Comparison of ENCODE assay signal across 2 cellular contexts in genomic region chr5:174083041-174083827, GRCh38.
TF ChIP-seq lines count a peak whose summit lies in the region.

No MANE protein-coding gene starts in this region.

TF ChIP-seq in SK-N-SH, 30 proteins besides CTCF, POLR2A, EP300 and RAD21 (continued from another document):
- TF ChIP-seq, protein P1, sequence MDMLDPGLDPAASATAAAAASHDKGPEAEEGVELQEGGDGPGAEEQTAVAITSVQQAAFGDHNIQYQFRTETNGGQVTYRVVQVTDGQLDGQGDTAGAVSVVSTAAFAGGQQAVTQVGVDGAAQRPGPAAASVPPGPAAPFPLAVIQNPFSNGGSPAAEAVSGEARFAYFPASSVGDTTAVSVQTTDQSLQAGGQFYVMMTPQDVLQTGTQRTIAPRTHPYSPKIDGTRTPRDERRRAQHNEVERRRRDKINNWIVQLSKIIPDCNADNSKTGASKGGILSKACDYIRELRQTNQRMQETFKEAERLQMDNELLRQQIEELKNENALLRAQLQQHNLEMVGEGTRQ (IDR thresholded peaks at IDR 0.05; ENCODE audit: borderline replicate concordance, low read depth, low read length): no peak

TF ChIP-seq in SK-N-SH treated with all-trans-retinoic acid at 6 μM for 48 hours, 23 proteins besides CTCF, POLR2A, EP300 and RAD21 (continued from another document):
- TF ChIP-seq, protein P2, sequence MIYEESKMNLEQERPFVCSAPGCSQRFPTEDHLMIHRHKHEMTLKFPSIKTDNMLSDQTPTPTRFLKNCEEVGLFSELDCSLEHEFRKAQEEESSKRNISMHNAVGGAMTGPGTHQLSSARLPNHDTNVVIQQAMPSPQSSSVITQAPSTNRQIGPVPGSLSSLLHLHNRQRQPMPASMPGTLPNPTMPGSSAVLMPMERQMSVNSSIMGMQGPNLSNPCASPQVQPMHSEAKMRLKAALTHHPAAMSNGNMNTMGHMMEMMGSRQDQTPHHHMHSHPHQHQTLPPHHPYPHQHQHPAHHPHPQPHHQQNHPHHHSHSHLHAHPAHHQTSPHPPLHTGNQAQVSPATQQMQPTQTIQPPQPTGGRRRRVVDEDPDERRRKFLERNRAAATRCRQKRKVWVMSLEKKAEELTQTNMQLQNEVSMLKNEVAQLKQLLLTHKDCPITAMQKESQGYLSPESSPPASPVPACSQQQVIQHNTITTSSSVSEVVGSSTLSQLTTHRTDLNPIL (CRISPR knock-in tag; IDR thresholded peaks at IDR 0.05; ENCODE audit: low read depth): no peak
- TF ChIP-seq ZNF565 (CRISPR knock-in tag; conservative IDR thresholded peaks at IDR 0.05; ENCODE audit: low read depth): no peak
- TF ChIP-seq GLIS3 (CRISPR knock-in tag; IDR thresholded peaks at IDR 0.05): no peak
- no peak for TF ChIP-seq ZFP30 (CRISPR knock-in tag; IDR thresholded peaks at IDR 0.05)
- TF ChIP-seq BACH2 (CRISPR knock-in tag; IDR thresholded peaks at IDR 0.05; ENCODE audit: borderline replicate concordance): no peak
- TF ChIP-seq RARB (CRISPR knock-in tag; IDR thresholded peaks at IDR 0.05): no peak
- no peak for TF ChIP-seq TOX (CRISPR knock-in tag; IDR thresholded peaks at IDR 0.05; ENCODE audit: borderline replicate concordance)
- no peak for TF ChIP-seq ISL1 (CRISPR knock-in tag; IDR thresholded peaks at IDR 0.05)
- TF ChIP-seq ZNF8 (CRISPR knock-in tag; IDR thresholded peaks at IDR 0.05): no peak
- TF ChIP-seq OSR1 (CRISPR knock-in tag; IDR thresholded peaks at IDR 0.05): no peak
- no peak for TF ChIP-seq ARNTL (CRISPR knock-in tag; IDR thresholded peaks at IDR 0.05; ENCODE audit: borderline replicate concordance, low read depth)
- TF ChIP-seq PATZ1 (CRISPR knock-in tag; IDR thresholded peaks at IDR 0.05; ENCODE audit: borderline replicate concordance): no peak
- TF ChIP-seq, protein P3, sequence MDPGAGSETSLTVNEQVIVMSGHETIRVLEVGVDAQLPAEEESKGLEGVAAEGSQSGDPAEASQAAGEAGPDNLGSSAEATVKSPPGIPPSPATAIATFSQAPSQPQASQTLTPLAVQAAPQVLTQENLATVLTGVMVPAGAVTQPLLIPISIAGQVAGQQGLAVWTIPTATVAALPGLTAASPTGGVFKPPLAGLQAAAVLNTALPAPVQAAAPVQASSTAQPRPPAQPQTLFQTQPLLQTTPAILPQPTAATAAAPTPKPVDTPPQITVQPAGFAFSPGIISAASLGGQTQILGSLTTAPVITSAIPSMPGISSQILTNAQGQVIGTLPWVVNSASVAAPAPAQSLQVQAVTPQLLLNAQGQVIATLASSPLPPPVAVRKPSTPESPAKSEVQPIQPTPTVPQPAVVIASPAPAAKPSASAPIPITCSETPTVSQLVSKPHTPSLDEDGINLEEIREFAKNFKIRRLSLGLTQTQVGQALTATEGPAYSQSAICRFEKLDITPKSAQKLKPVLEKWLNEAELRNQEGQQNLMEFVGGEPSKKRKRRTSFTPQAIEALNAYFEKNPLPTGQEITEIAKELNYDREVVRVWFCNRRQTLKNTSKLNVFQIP (CRISPR knock-in tag; IDR thresholded peaks at IDR 0.05; ENCODE audit: borderline replicate concordance, low read depth): no peak
- no peak for TF ChIP-seq ZC3H10 (CRISPR knock-in tag; IDR thresholded peaks at IDR 0.05)
- TF ChIP-seq ZNF70 (CRISPR knock-in tag; IDR thresholded peaks at IDR 0.05): no peak
- no peak for TF ChIP-seq TSHZ2 (CRISPR knock-in tag; IDR thresholded peaks at IDR 0.05)
- TF ChIP-seq PPARA (CRISPR knock-in tag; IDR thresholded peaks at IDR 0.05; ENCODE audit: borderline replicate concordance): no peak
TF ChIP-seq in SK-N-SH treated with all-trans-retinoic acid at 6 μM for 48 hours: peak in this region for 0.
